Comparison of ENCODE assay signal across 23 cellular contexts in the genomic region with DNA sequence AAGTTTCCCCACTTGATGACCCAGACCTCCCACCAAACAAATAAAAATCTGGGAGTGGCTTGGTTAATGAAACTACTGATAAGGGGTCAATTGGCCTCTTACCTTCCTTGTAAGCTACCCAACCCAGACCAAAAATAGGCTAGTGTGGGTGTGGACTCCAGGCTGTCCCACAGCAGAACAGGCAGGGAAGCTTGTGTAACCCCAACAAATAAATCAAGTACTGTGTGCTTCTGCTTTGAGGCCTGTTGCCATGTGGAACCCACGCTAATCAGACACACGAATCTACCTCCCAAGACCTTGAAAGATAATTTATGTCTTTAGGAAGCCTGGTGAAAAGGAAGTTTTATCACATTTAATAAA.
DNase-seq lines count a peak whose midpoint lies in the region; ATAC-seq lines count a peak whose summit lies in the region.
"Had no signal": no experiment of that assay in that cellular context is flagged by ENCODE, and none has a peak within 500 bp of the region (broad histone marks: within the 10 kb centered on the region; RNA-seq: fewer than 3 reads in every experiment).

No MANE protein-coding gene starts in this region.

- peak; percentile 29 for DNase-seq in HuH-7.5 (ENCODE audit: low spot score)
- peak; percentile 90 for DNase-seq in NOMO-1 treated with dmso at 0.1 percent for 144 hours (lab: John Stamatoyannopoulos, UW; ENCODE audit: unreplicated experiment)
- DNase-seq in left kidney (ENCODE audit: low read depth, low spot score) = peak; percentile 33
- DNase-seq in stimulated activated effector memory CD8-positive, alpha-beta T cell treated with anti-CD3 and anti-CD28 coated beads, Interleukin-12 subunit alpha, Interleukin-12 subunit beta, amount 100 ng/mL, for 72 hours (ENCODE audit: low spot score in 2 of 2) = no peak
- DNase-seq in NCI-H1105 treated with DMSO at 0.1 percent for 48 hours (lab: John Stamatoyannopoulos, UW) = no peak
- no peak for DNase-seq in caudate nucleus (lab: John Stamatoyannopoulos, UW)
- DNase-seq: activated CD4-positive, alpha-beta T cell treated with anti-CD3 and anti-CD28 coated beads, Interleukin-2, amount 10 ng/mL, durations not matched to agents 24 days and 14 days; activated CD8-positive, alpha-beta memory T cell treated with anti-CD3 and anti-CD28 coated beads, Interleukin-2, amount 10 ng/mL, durations not matched to agents 7 days and 5 days; aorta; central memory CD4-positive, alpha-beta T cell; GOT3; heart left ventricle; midbrain; MM.1S; NCI-H187; NCI-H2227 treated with DMSO at 0.1 percent for 48 hours; posterior cingulate gyrus; sigmoid colon had no signal

- no peaks in the 10 kb centered on the region for H3K36me3 Mint-ChIP-seq in stimulated activated effector memory CD8-positive, alpha-beta T cell treated with anti-CD3 and anti-CD28 coated beads, Interleukin-12 subunit alpha, Interleukin-12 subunit beta, amount 100 ng/mL, for 72 hours
- H3K36me3 Mint-ChIP-seq: activated CD8-positive, alpha-beta memory T cell treated with anti-CD3 and anti-CD28 coated beads, Interleukin-2, amount 10 ng/mL, durations not matched to agents 7 days and 5 days; activated naive CD4-positive, alpha-beta T cell treated with anti-CD3 and anti-CD28 coated beads, Interleukin-2, amount 50 U/mL, for 24 hours had no signal

- peak overlapping the region; percentile 17 for H3K27ac Mint-ChIP-seq in stimulated activated effector memory CD8-positive, alpha-beta T cell treated with anti-CD3 and anti-CD28 coated beads, Interleukin-12 subunit alpha, Interleukin-12 subunit beta, amount 100 ng/mL, for 72 hours
- H3K27ac Mint-ChIP-seq: activated CD4-positive, alpha-beta T cell treated with anti-CD3 and anti-CD28 coated beads, Interleukin-2, amount 10 ng/mL, durations not matched to agents 24 days and 14 days; activated CD8-positive, alpha-beta memory T cell treated with anti-CD3 and anti-CD28 coated beads, Interleukin-2, amount 10 ng/mL, durations not matched to agents 7 days and 5 days; T-helper 1 cell treated with Interleukin-12 subunit alpha and Interleukin-12 subunit beta and Interleukin-4 antibody, amounts not matched to agents 30 μg/mL and 1 μg/mL, for 36 hours had no signal

- H3K4me1 Mint-ChIP-seq in stimulated activated effector memory CD8-positive, alpha-beta T cell treated with anti-CD3 and anti-CD28 coated beads, Interleukin-12 subunit alpha, Interleukin-12 subunit beta, amount 100 ng/mL, for 72 hours = peaks cover 17% of the 10 kb centered on the region

- ATAC-seq in stimulated activated effector memory CD8-positive, alpha-beta T cell treated with anti-CD3 and anti-CD28 coated beads, Interleukin-12 subunit alpha, Interleukin-12 subunit beta, amount 100 ng/mL, for 72 hours = no peak
- ATAC-seq in GM18873 (IDR thresholded peaks at IDR 0.05; ENCODE audit: low FRiP score, unreplicated experiment) = no peak
- ATAC-seq: activated CD8-positive, alpha-beta memory T cell treated with anti-CD3 and anti-CD28 coated beads, Interleukin-2, amount 10 ng/mL, durations not matched to agents 7 days and 5 days; heart left ventricle; left lobe of liver had no signal

- no peaks in the 10 kb centered on the region for H3K9me3 Mint-ChIP-seq in stimulated activated effector memory CD8-positive, alpha-beta T cell treated with anti-CD3 and anti-CD28 coated beads, Interleukin-12 subunit alpha, Interleukin-12 subunit beta, amount 100 ng/mL, for 72 hours
- H3K9me3 Mint-ChIP-seq: activated CD4-positive, alpha-beta T cell treated with anti-CD3 and anti-CD28 coated beads, Interleukin-2, amount 10 ng/mL, durations not matched to agents 24 days and 14 days; activated naive CD4-positive, alpha-beta T cell treated with anti-CD3 and anti-CD28 coated beads, Interleukin-2, amount 50 U/mL, for 24 hours; T-helper 1 cell treated with Interleukin-12 subunit alpha and Interleukin-12 subunit beta and Interleukin-4 antibody, amounts not matched to agents 30 μg/mL and 1 μg/mL, for 36 hours had no signal

- H3K4me3 Mint-ChIP-seq in stimulated activated effector memory CD8-positive, alpha-beta T cell treated with anti-CD3 and anti-CD28 coated beads, Interleukin-12 subunit alpha, Interleukin-12 subunit beta, amount 100 ng/mL, for 72 hours = no peak overlapping the region
- H3K4me3 Mint-ChIP-seq: activated CD4-positive, alpha-beta T cell treated with anti-CD3 and anti-CD28 coated beads, Interleukin-2, amount 10 ng/mL, durations not matched to agents 24 days and 14 days; activated CD8-positive, alpha-beta memory T cell treated with anti-CD3 and anti-CD28 coated beads, Interleukin-2, amount 10 ng/mL, durations not matched to agents 7 days and 5 days; activated naive CD4-positive, alpha-beta T cell treated with anti-CD3 and anti-CD28 coated beads, Interleukin-2, amount 50 U/mL, for 24 hours; T-helper 1 cell treated with Interleukin-12 subunit alpha and Interleukin-12 subunit beta and Interleukin-4 antibody, amounts not matched to agents 30 μg/mL and 1 μg/mL, for 36 hours had no signal

- no peak overlapping the region for H3K27ac ChIP-seq in caudate nucleus (ENCODE audit: low read depth, low read length)
- H3K27ac ChIP-seq: epithelial cell of prostate, heart left ventricle, sigmoid colon had no signal

Comparison
In these comparisons a context has a peak if more than half of its experiments do, and no peak if none do; other contexts are left out.
1. DNase-seq: peak in HuH-7.5 (single experiment), NOMO-1 treated with dmso at 0.1 percent for 144 hours (single experiment) and left kidney (single experiment); none in stimulated activated effector memory CD8-positive, alpha-beta T cell treated with anti-CD3 and anti-CD28 coated beads, Interleukin-12 subunit alpha, Interleukin-12 subunit beta, amount 100 ng/mL, for 72 hours (0 of 2), NCI-H1105 treated with DMSO at 0.1 percent for 48 hours (single experiment) and caudate nucleus (0 of 61).